Comparison of ENCODE assay signal across 39 cellular contexts in the genomic region with DNA sequence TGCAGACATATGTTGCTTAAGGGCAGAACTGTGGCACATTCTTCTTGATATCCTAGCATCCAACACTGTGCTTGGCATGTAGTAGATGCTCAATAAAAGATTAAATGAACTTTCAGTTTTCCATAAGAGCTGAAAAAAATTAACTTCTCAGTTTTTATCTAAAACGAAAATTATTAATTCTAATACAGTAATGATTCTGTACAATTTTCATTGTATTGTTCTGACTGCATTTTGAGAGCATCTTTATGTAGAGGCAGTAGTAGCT.
"Had no signal": no experiment of that assay in that cellular context is flagged by ENCODE, and none has a peak within 500 bp of the region (broad histone marks: within the 10 kb centered on the region; RNA-seq: fewer than 3 reads in every experiment).

No MANE protein-coding gene starts in this region.

- H3K4me1 ChIP-seq: ascending aorta, breast epithelium had no signal

- H3K36me3 Mint-ChIP-seq: activated naive CD4-positive, alpha-beta T cell treated with anti-CD3 and anti-CD28 coated beads, Interleukin-2, amount 10 ng/mL, durations not matched to agents 7 days and 5 days; activated naive CD4-positive, alpha-beta T cell treated with anti-CD3 and anti-CD28 coated beads, Interleukin-2, amount 50 U/mL, for 24 hours had no signal

- H3K9me3 Mint-ChIP-seq: activated naive CD4-positive, alpha-beta T cell treated with anti-CD3 and anti-CD28 coated beads for 36 hours; activated naive CD4-positive, alpha-beta T cell treated with anti-CD3 and anti-CD28 coated beads, Interleukin-2, amount 10 ng/mL, durations not matched to agents 7 days and 5 days; activated naive CD4-positive, alpha-beta T cell treated with anti-CD3 and anti-CD28 coated beads, Interleukin-2, amount 50 U/mL, for 24 hours; activated naive CD4-positive, alpha-beta T cell treated with anti-CD3 and anti-CD28 coated beads, Interleukin-2, amount 50 U/mL, for 72 hours; activated naive CD8-positive, alpha-beta T cell treated with anti-CD3 and anti-CD28 coated beads for 36 hours; activated naive CD8-positive, alpha-beta T cell treated with anti-CD3 and anti-CD28 coated beads, Interleukin-2, amount 10 ng/mL, durations not matched to agents 7 days and 5 days; activated T-cell treated with anti-CD3 and anti-CD28 coated beads, Interleukin-2, amount 50 U/mL, for 24 hours; activated T-cell treated with anti-CD3 and anti-CD28 coated beads, Interleukin-2, amount 50 U/mL, for 4 hours; activated T-cell treated with anti-CD3 and anti-CD28 coated beads, Interleukin-2, amount 50 U/mL, for 72 hours; activated T-helper 17 cell treated with anti-CD3 and anti-CD28 coated beads, Interleukin-2, amount 50 U/mL, for 72 hours; activated T-helper 2 cell treated with anti-CD3 and anti-CD28 coated beads, Interferon-gamma antibody, Interleukin-2, Interleukin-4, amounts not matched to agents 10 μg/mL and 5 μg/mL and 100 μg/mL, durations not matched to agents 14 hours and 24 hours and 36 hours; brain; central memory CD8-positive, alpha-beta T cell had no signal

- DNase-seq: activated effector memory CD4-positive, alpha-beta T cell treated with anti-CD3 and anti-CD28 coated beads, Interleukin-2, amount 50 U/mL, for 16 hours; activated effector memory CD4-positive, alpha-beta T cell treated with Interleukin-2 at 50 U/mL for 16 hours; activated gamma-delta T cell; activated gamma-delta T cell treated with Interleukin-2 at 50 U/mL for 16 hours; activated naive CD4-positive, alpha-beta T cell; activated naive CD4-positive, alpha-beta T cell treated with anti-CD3 and anti-CD28 coated beads for 36 hours; activated naive CD4-positive, alpha-beta T cell treated with anti-CD3 and anti-CD28 coated beads, Interleukin-2, amount 10 ng/mL, durations not matched to agents 7 days and 5 days; activated naive CD4-positive, alpha-beta T cell treated with anti-CD3 and anti-CD28 coated beads, Interleukin-2, amount 50 U/mL, for 16 hours; activated naive CD4-positive, alpha-beta T cell treated with Interleukin-2 at 50 U/mL for 16 hours; activated naive CD8-positive, alpha-beta T cell treated with anti-CD3 and anti-CD28 coated beads for 36 hours; activated naive CD8-positive, alpha-beta T cell treated with anti-CD3 and anti-CD28 coated beads, Interleukin-2, amount 10 ng/mL, durations not matched to agents 7 days and 5 days; activated T-cell treated with anti-CD3 and anti-CD28 coated beads, Interleukin-2, amount 50 U/mL, for 1 hour; activated T-cell treated with anti-CD3 and anti-CD28 coated beads, Interleukin-2, amount 50 U/mL, for 24 hours; activated T-cell treated with anti-CD3 and anti-CD28 coated beads, Interleukin-2, amount 50 U/mL, for 4 hours; activated T-cell treated with anti-CD3 and anti-CD28 coated beads, Interleukin-2, amount 50 U/mL, for 48 hours; activated T-cell treated with anti-CD3 and anti-CD28 coated beads, Interleukin-2, amount 50 U/mL, for 72 hours; adrenal gland; amniotic stem cell; amygdala; anterior cingulate cortex; aorta; body of pancreas; brain microvascular endothelial cell; caudate nucleus; central memory CD4-positive, alpha-beta T cell; cerebellar nuclear complex had no signal

- H3K27me3 ChIP-seq: adrenal gland, ascending aorta, body of pancreas, brain microvascular endothelial cell, breast epithelium, cardiac muscle cell had no signal

- H3K4me1 Mint-ChIP-seq: activated naive CD4-positive, alpha-beta T cell treated with anti-CD3 and anti-CD28 coated beads, Interleukin-2, amount 10 ng/mL, durations not matched to agents 7 days and 5 days; activated naive CD4-positive, alpha-beta T cell treated with anti-CD3 and anti-CD28 coated beads, Interleukin-2, amount 50 U/mL, for 24 hours; activated naive CD8-positive, alpha-beta T cell treated with anti-CD3 and anti-CD28 coated beads for 36 hours; activated T-helper 17 cell treated with anti-CD3 and anti-CD28 coated beads, Interleukin-2, amount 50 U/mL, for 72 hours; brain; central memory CD8-positive, alpha-beta T cell had no signal

- H3K27ac ChIP-seq: adrenal gland, ascending aorta, body of pancreas, brain microvascular endothelial cell, breast epithelium, cardiac muscle cell had no signal

- H3K9me3 ChIP-seq: adrenal gland, ascending aorta, body of pancreas, breast epithelium had no signal

- FAIRE-seq: astrocyte, bronchial epithelial cell had no signal

- H3K36me3 ChIP-seq: adrenal gland, ascending aorta, brain microvascular endothelial cell, breast epithelium, cardiac muscle cell had no signal

- H3K27me3 Mint-ChIP-seq: activated naive CD4-positive, alpha-beta T cell treated with anti-CD3 and anti-CD28 coated beads, Interleukin-2, amount 10 ng/mL, durations not matched to agents 7 days and 5 days; activated naive CD4-positive, alpha-beta T cell treated with anti-CD3 and anti-CD28 coated beads, Interleukin-2, amount 50 U/mL, for 24 hours; activated naive CD8-positive, alpha-beta T cell; activated naive CD8-positive, alpha-beta T cell treated with anti-CD3 and anti-CD28 coated beads for 36 hours; activated naive CD8-positive, alpha-beta T cell treated with anti-CD3 and anti-CD28 coated beads, Interleukin-2, amount 10 ng/mL, durations not matched to agents 7 days and 5 days; activated T-cell treated with anti-CD3 and anti-CD28 coated beads, Interleukin-2, amount 50 U/mL, for 24 hours; activated T-helper 17 cell treated with anti-CD3 and anti-CD28 coated beads, Interleukin-2, amount 50 U/mL, for 72 hours; brain; central memory CD8-positive, alpha-beta T cell had no signal

- ATAC-seq: activated naive CD4-positive, alpha-beta T cell treated with anti-CD3 and anti-CD28 coated beads, Interleukin-2, amount 50 U/mL, for 72 hours; activated T-cell treated with anti-CD3 and anti-CD28 coated beads, Interleukin-2, amount 50 U/mL, for 4 hours; activated T-cell treated with anti-CD3 and anti-CD28 coated beads, Interleukin-2, amount 50 U/mL, for 72 hours; activated T-helper 17 cell treated with anti-CD3 and anti-CD28 coated beads, Interleukin-2, amount 50 U/mL, for 72 hours; body of pancreas had no signal

- H3K4me3 ChIP-seq: adrenal gland, ascending aorta, body of pancreas, breast epithelium, cardiac muscle cell had no signal

- H3K27ac Mint-ChIP-seq: activated naive CD4-positive, alpha-beta T cell treated with anti-CD3 and anti-CD28 coated beads for 36 hours; activated naive CD4-positive, alpha-beta T cell treated with anti-CD3 and anti-CD28 coated beads, Interleukin-2, amount 10 ng/mL, durations not matched to agents 7 days and 5 days; activated naive CD4-positive, alpha-beta T cell treated with anti-CD3 and anti-CD28 coated beads, Interleukin-2, amount 50 U/mL, for 24 hours; activated naive CD4-positive, alpha-beta T cell treated with anti-CD3 and anti-CD28 coated beads, Interleukin-2, amount 50 U/mL, for 72 hours; activated naive CD8-positive, alpha-beta T cell; activated naive CD8-positive, alpha-beta T cell treated with anti-CD3 and anti-CD28 coated beads for 36 hours; activated naive CD8-positive, alpha-beta T cell treated with anti-CD3 and anti-CD28 coated beads, Interleukin-2, amount 10 ng/mL, durations not matched to agents 7 days and 5 days; activated T-cell treated with anti-CD3 and anti-CD28 coated beads, Interleukin-2, amount 50 U/mL, for 24 hours; activated T-cell treated with anti-CD3 and anti-CD28 coated beads, Interleukin-2, amount 50 U/mL, for 72 hours; activated T-helper 1 cell treated with anti-CD3 and anti-CD28 coated beads, Interleukin-12 subunit alpha, Interleukin-12 subunit beta, Interleukin-2, Interleukin-4 antibody, amounts not matched to agents 30 ng/mL and 10 ng/mL and 1 ng/mL, durations not matched to agents 14 hours and 24 hours and 36 hours; activated T-helper 17 cell treated with anti-CD3 and anti-CD28 coated beads, Interleukin-2, amount 50 U/mL, for 72 hours; activated T-helper 2 cell treated with anti-CD3 and anti-CD28 coated beads, Interferon-gamma antibody, Interleukin-2, Interleukin-4, amounts not matched to agents 10 μg/mL and 5 μg/mL and 100 μg/mL, durations not matched to agents 14 hours and 24 hours and 36 hours; brain had no signal

- H3K4me3 Mint-ChIP-seq: activated naive CD4-positive, alpha-beta T cell treated with anti-CD3 and anti-CD28 coated beads for 36 hours; activated naive CD4-positive, alpha-beta T cell treated with anti-CD3 and anti-CD28 coated beads, Interleukin-2, amount 10 ng/mL, durations not matched to agents 7 days and 5 days; activated naive CD4-positive, alpha-beta T cell treated with anti-CD3 and anti-CD28 coated beads, Interleukin-2, amount 50 U/mL, for 24 hours; activated naive CD8-positive, alpha-beta T cell; activated naive CD8-positive, alpha-beta T cell treated with anti-CD3 and anti-CD28 coated beads for 36 hours; activated naive CD8-positive, alpha-beta T cell treated with anti-CD3 and anti-CD28 coated beads, Interleukin-2, amount 10 ng/mL, durations not matched to agents 7 days and 5 days; activated T-cell treated with anti-CD3 and anti-CD28 coated beads, Interleukin-2, amount 50 U/mL, for 24 hours; activated T-cell treated with anti-CD3 and anti-CD28 coated beads, Interleukin-2, amount 50 U/mL, for 4 hours; activated T-cell treated with anti-CD3 and anti-CD28 coated beads, Interleukin-2, amount 50 U/mL, for 72 hours; activated T-helper 1 cell treated with anti-CD3 and anti-CD28 coated beads, Interleukin-12 subunit alpha, Interleukin-12 subunit beta, Interleukin-2, Interleukin-4 antibody, amounts not matched to agents 30 ng/mL and 10 ng/mL and 1 ng/mL, durations not matched to agents 14 hours and 24 hours and 36 hours; activated T-helper 17 cell treated with anti-CD3 and anti-CD28 coated beads, Interleukin-2, amount 50 U/mL, for 72 hours; brain; central memory CD8-positive, alpha-beta T cell had no signal
